ENCODE assay signal across 35 cellular contexts in genomic region chrX:48458711-48459110, GRCh38. TPM values are rescaled to one million over a fixed set of nuclear protein-coding genes. Genes with fewer than 3 reads are reported as not detected.
A peak's percentile ranks its signal among the peaks of the same experiment; 100 is the strongest.
DNase-seq lines count a peak whose midpoint lies in the region; ATAC-seq and TF ChIP-seq lines count a peak whose summit lies in the region.
"Had no signal": no experiment of that assay in that cellular context is flagged by ENCODE, and none has a peak within 500 bp of the region (broad histone marks: within the 10 kb centered on the region; RNA-seq: fewer than 3 reads in every experiment).

No MANE protein-coding gene starts in this region.

- no peak overlapping the region for H3K27ac ChIP-seq in A673 (ENCODE audit: low read depth, low read length, poor library complexity, severe bottlenecking)
- H3K27ac ChIP-seq in body of pancreas, result no peak overlapping the region
- no peak overlapping the region for H3K27ac ChIP-seq in adrenal gland
- H3K27ac ChIP-seq: prostate gland, transverse colon had no signal

- H3K36me3 ChIP-seq in A673 (ENCODE audit: insufficient read depth, low read length, poor library complexity, severe bottlenecking) (peaks cover 8% of the 10 kb centered on the region), body of pancreas (replicated peaks in 1 of 2; ENCODE audit: insufficient read depth in 1 of 2, low read depth in 2 of 2) (no peaks in the 10 kb centered on the region), adrenal gland (replicated peaks in 1 of 2) (no peaks in the 10 kb centered on the region)
- H3K36me3 ChIP-seq: prostate gland, transverse colon had no signal

- POLR2A ChIA-PET in A673 (lab: Charles Lee; ENCODE audit: low non-redundant PET), result no interaction called here

- BruUV-seq in A673 (replicated peaks; lab: Mats Ljungman, UMichigan), result TSS peak; percentile 52

- H3K4me1 ChIP-seq in A673 (ENCODE audit: insufficient read depth, low read length, poor library complexity, severe bottlenecking) (no peaks in the 10 kb centered on the region), body of pancreas (peaks cover 13% of the 10 kb centered on the region), adrenal gland (replicated peaks in 1 of 2) (no peaks in the 10 kb centered on the region)
- H3K4me1 ChIP-seq: prostate gland, transverse colon had no signal

- TF ChIP-seq CTCF in A673 (conservative IDR thresholded peaks at IDR 0.05; ENCODE audit: low read depth, low read length), result no peak
- TF ChIP-seq CTCF in body of pancreas (IDR thresholded peaks at IDR 0.05), result no peak
- no peak for TF ChIP-seq CTCF in adrenal gland (IDR thresholded peaks at IDR 0.05)

- no peak for TF ChIP-seq POLR2A in body of pancreas (IDR thresholded peaks at IDR 0.05)
- TF ChIP-seq POLR2A in adrenal gland (IDR thresholded peaks at IDR 0.05), result no peak

- CTCF ChIA-PET in A673 (lab: Charles Lee), result no interaction called here

- ATAC-seq in body of pancreas (peak; percentile 42), left lobe of liver (peak; percentile 70), HG03378 (IDR thresholded peaks at IDR 0.05; ENCODE audit: unreplicated experiment) (no peak)
- ATAC-seq: naive thymus-derived CD8-positive, alpha-beta T cell; PC-3; SK-N-SH treated with all-trans-retinoic acid at 6 μM for 48 hours; T-helper 17 cell had no signal

- H3K9me3 ChIP-seq in A673 (ENCODE audit: low read depth, low read length, poor library complexity, severe bottlenecking), result no peaks in the 10 kb centered on the region
- no peaks in the 10 kb centered on the region for H3K9me3 ChIP-seq in body of pancreas
- no peaks in the 10 kb centered on the region for H3K9me3 ChIP-seq in adrenal gland (replicated peaks in 1 of 3)
- H3K9me3 ChIP-seq: prostate gland, transverse colon had no signal

- DNase-seq in 8988T (peak; percentile 2), A673 (ENCODE audit: low spot score) (no peak), body of pancreas (peak; percentile 31 to 59 (median 46)), left lobe of liver (ENCODE audit: low spot score) (no peak), adrenal gland (no peak), T1000 (lab: John Stamatoyannopoulos, UW) (no peak)
- DNase-seq: activated CD4-positive, alpha-beta memory T cell treated with anti-CD3 and anti-CD28 coated beads, Interleukin-2, amount 10 ng/mL, durations not matched to agents 7 days and 5 days; activated CD4-positive, CD25-positive, alpha-beta regulatory T cell treated with anti-CD3 and anti-CD28 coated beads, Interleukin-2, amount 50 U/mL, for 72 hours; activated CD8-positive, alpha-beta memory T cell treated with anti-CD3 and anti-CD28 coated beads, Interleukin-2, amount 50 U/mL, for 4 hours; anterior cingulate cortex; DND-41; effector CD4-positive, alpha-beta T cell; GF-D8; KBM-7; midbrain; MM.1S; naive thymus-derived CD8-positive, alpha-beta T cell; NCI-H1105 treated with DMSO at 0.1 percent for 48 hours; NCI-H187 treated with DMSO at 0.1 percent for 48 hours; NCI-H2171; NCI-H510A treated with DMSO at 0.1 percent for 48 hours; PC-3; stimulated activated CD4-positive, alpha-beta T cell treated with anti-CD3 and anti-CD28 coated beads, Interleukin-4, amount 100 ng/mL, for 24 hours; T-helper 17 cell; transverse colon had no signal

- no peak overlapping the region for H3K4me3 ChIP-seq in A673 (ENCODE audit: low read depth, low read length, poor library complexity, severe bottlenecking)
- no peak overlapping the region for H3K4me3 ChIP-seq in body of pancreas
- H3K4me3 ChIP-seq in adrenal gland, result no peak overlapping the region
- H3K4me3 ChIP-seq: prostate gland, transverse colon had no signal

- intact Hi-C loops in A673 (cut with micrococcal nuclease; ENCODE audit: unreplicated experiment) (no loop called here), body of pancreas (cut with DNase I) (no loop called here), adrenal gland (cut with DNase I) (no loop called here)

- H3K27me3 ChIP-seq in A673 (replicated peaks; ENCODE audit: insufficient read depth, low read depth, low read length, poor library complexity) (no peaks in the 10 kb centered on the region), body of pancreas (no peaks in the 10 kb centered on the region), adrenal gland (no peaks in the 10 kb centered on the region)
- H3K27me3 ChIP-seq: transverse colon had no signal

- WGBS in body of pancreas, 2 donors, result 54 to 80% methylated on average over 2 to 5 of the region's 6 CpGs
- 73 to 76% (median 75%) methylated on average over 2 to 6 of the region's 6 CpGs; no CpG with 5 or more reads in 1 of the 4 donors for WGBS in adrenal gland, 4 donors

RNA-seq across cellular contexts. Expression of gene SLC38A5, which starts 11.3 kb away (rescaled TPM):
- total RNA-seq in A673 (2021) (98.9 and 112 TPM in 2 replicates), body of pancreas (100 to 1,000 TPM in 1 of 2 donors, 10 to 100 TPM in 1; 83.8 to 166 TPM), left lobe of liver (0.30 TPM), adrenal gland (1 to 10 TPM in 7 of 8 donors, under 1 TPM in 1; 0.85 to 6.6 (median 4.6) TPM)
- polyA plus RNA-seq in adrenal gland, result 1 to 10 TPM; 3.7 to 6.2 (median 6.0) TPM
- total RNA-seq: HT1080 had no signal

RNA-seq across cellular contexts. Expression of gene FTSJ1, which starts 17.3 kb away (rescaled TPM):
- total RNA-seq in A673 (2021) (58.3 and 61.3 TPM in 2 replicates), body of pancreas (10 to 100 TPM; 37.1 to 56.4 TPM), left lobe of liver (15.6 TPM), adrenal gland (10 to 100 TPM; 27.8 to 83.4 (median 41.0) TPM)
- polyA plus RNA-seq in adrenal gland, result 10 to 100 TPM; 42.2 to 59.2 (median 52.0) TPM

RNA-seq across cellular contexts. Expression of gene SSX4B, which starts 47.0 kb away (rescaled TPM):
- total RNA-seq in A673 (2021) (not detected in 2 replicates), body of pancreas (not detected), left lobe of liver (not detected), adrenal gland (not detected)
- not detected for polyA plus RNA-seq in adrenal gland
- total RNA-seq: activated CD4-positive, alpha-beta memory T cell treated with anti-CD3 and anti-CD28 coated beads, Interleukin-2, amount 10 ng/mL, durations not matched to agents 7 days and 5 days; activated T-helper 2 cell treated with anti-CD3 and anti-CD28 coated beads, Interferon-gamma antibody, Interleukin-2, Interleukin-4, amounts not matched to agents 10 μg/mL and 5 μg/mL and 100 μg/mL, durations not matched to agents 14 hours and 24 hours and 36 hours; bronchial epithelial cell; glomerular endothelial cell; lower leg skin; naive thymus-derived CD8-positive, alpha-beta T cell; PC-3; subcutaneous adipose tissue; T-helper 17 cell; transverse colon had no signal
- polyA plus RNA-seq: CD14-positive monocyte; naive thymus-derived CD8-positive, alpha-beta T cell had no signal

RNA-seq across cellular contexts. Expression of gene PORCN, which starts 50.1 kb away (rescaled TPM):
- total RNA-seq in A673 (2021), result 10.3 and 11.9 TPM in 2 replicates
- total RNA-seq in body of pancreas, result 10 to 100 TPM in 1 of 2 donors, 1 to 10 TPM in 1; 6.2 to 22.7 TPM
- 1.9 TPM for total RNA-seq in left lobe of liver
- 100 to 1,000 TPM in 2 of 8 donors, 10 to 100 TPM in 6; 48.3 to 290 (median 90.2) TPM for total RNA-seq in adrenal gland
- 100 to 1,000 TPM in 1 of 3 donors, 10 to 100 TPM in 2; 36.6 to 199 (median 60.1) TPM for polyA plus RNA-seq in adrenal gland

Comparison
In these comparisons a context has a peak if more than half of its experiments do, and no peak if none do; other contexts are left out.
1. DNase-seq: peak in 8988T (single experiment) and body of pancreas (4 of 4); none in A673 (single experiment), left lobe of liver (single experiment), adrenal gland (0 of 7) and T1000 (single experiment).
2. RNA of gene SLC38A5, which starts 11.3 kb away (total RNA-seq): 83.8 to 166 TPM in body of pancreas and 98.9 to 112 TPM in A673; 0.85 to 6.6 TPM in adrenal gland and 0.30 TPM in left lobe of liver (single experiment); every median in the first group is over 10 times any median in the second.